34 cellular contexts compared by ENCODE assay signal in the genomic region with DNA sequence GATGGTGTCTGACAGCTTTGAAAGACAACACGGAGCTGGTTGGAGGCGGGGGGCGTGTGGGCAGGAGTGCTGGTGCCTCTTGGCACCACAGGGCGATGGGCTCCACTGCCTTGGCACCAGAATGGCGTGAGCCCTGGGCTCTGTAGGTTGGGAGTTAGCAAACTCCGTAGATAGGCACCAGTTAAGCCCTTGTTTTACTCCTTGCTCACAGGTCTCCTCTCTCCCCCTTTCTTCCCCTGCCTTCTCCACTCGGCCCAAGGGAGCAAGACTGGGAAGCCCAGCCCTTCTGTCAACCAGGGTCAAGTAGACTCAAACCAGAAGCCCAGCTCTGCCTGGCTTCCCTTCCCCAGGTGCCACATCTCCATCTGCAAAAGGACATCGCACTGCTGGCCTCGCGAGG.
"Had no signal": no experiment of that assay in that cellular context is flagged by ENCODE, and none has a peak within 500 bp of the region (broad histone marks: within the 10 kb centered on the region; RNA-seq: fewer than 3 reads in every experiment).

No MANE protein-coding gene starts in this region.

- H3K36me3 ChIP-seq: MG63 had no signal

- DNase-seq: Karpas-422, Kasumi-1, MG63, MM.1S, MV-4-11, NCI-H1048, NCI-H1092, NCI-H1092 treated with DMSO at 0.1 percent for 48 hours, NCI-H1105, NCI-H1105 treated with DMSO at 0.1 percent for 48 hours, NCI-H1417, NCI-H1417 treated with DMSO at 0.1 percent for 48 hours, NCI-H1436, NCI-H1436 treated with DMSO at 0.1 percent for 48 hours, NCI-H146, NCI-H1694, NCI-H1694 treated with DMSO at 0.1 percent for 48 hours, NCI-H187, NCI-H187 treated with DMSO at 0.1 percent for 48 hours, NCI-H1930, NCI-H2029, NCI-H2029 treated with DMSO at 0.1 percent for 48 hours, NCI-H2081, NCI-H2081 treated with DMSO at 0.1 percent for 48 hours, NCI-H2107, NCI-H2171, NCI-H2171 treated with DMSO at 0.1 percent for 48 hours, NCI-H2227 treated with DMSO at 0.1 percent for 48 hours, NCI-H226, NCI-H345, NCI-H446, NCI-H446 treated with DMSO at 0.1 percent for 48 hours, NCI-H510A, NCI-H510A treated with DMSO at 0.1 percent for 48 hours had no signal

- H3K27me3 ChIP-seq: MG63 had no signal

- H3K4me3 ChIP-seq: MG63 had no signal

- H3K9me3 ChIP-seq: MG63 had no signal
